In genomic region chr10:121415017-121415416, GRCh38 we compare ENCODE assay signal across 37 cellular contexts.
"Had no signal": no experiment of that assay in that cellular context is flagged by ENCODE, and none has a peak within 500 bp of the region (broad histone marks: within the 10 kb centered on the region; RNA-seq: fewer than 3 reads in every experiment).

No MANE protein-coding gene starts in this region.

- H3K9me3 Mint-ChIP-seq: activated CD4-positive, alpha-beta memory T cell treated with anti-CD3 and anti-CD28 coated beads for 36 hours; activated naive CD8-positive, alpha-beta T cell treated with anti-CD3 and anti-CD28 coated beads for 36 hours; activated T-cell treated with anti-CD3 and anti-CD28 coated beads, Interleukin-2, amount 50 U/mL, for 4 hours; T-helper 1 cell treated with Interleukin-12 subunit alpha and Interleukin-12 subunit beta and Interleukin-4 antibody, amounts not matched to agents 30 μg/mL and 1 μg/mL, for 36 hours; T-helper 2 cell treated with Interferon-gamma antibody and Interleukin-4, amounts not matched to agents 5 μg/mL and 100 μg/mL, for 36 hours had no signal

- H3K36me3 ChIP-seq: ascending aorta, breast epithelium, MG63, Peyer's patch, SJSA1 had no signal

- DNase-seq: activated CD4-positive, alpha-beta memory T cell treated with anti-CD3 and anti-CD28 coated beads for 36 hours; activated CD4-positive, alpha-beta T cell treated with anti-CD3 and anti-CD28 coated beads for 4 hours; activated CD4-positive, alpha-beta T cell treated with anti-CD3 and anti-CD28 coated beads, Interleukin-2, amount 50 U/mL, for 1 hour; activated CD8-positive, alpha-beta memory T cell treated with anti-CD3 and anti-CD28 coated beads, Interleukin-2, amount 50 U/mL, for 4 hours; activated effector memory CD4-positive, alpha-beta T cell treated with anti-CD3 and anti-CD28 coated beads, Interleukin-2, amount 50 U/mL, for 16 hours; activated naive CD4-positive, alpha-beta T cell; activated naive CD4-positive, alpha-beta T cell treated with anti-CD3 and anti-CD28 coated beads, Interleukin-2, amount 50 U/mL, for 16 hours; activated naive CD8-positive, alpha-beta T cell treated with anti-CD3 and anti-CD28 coated beads for 36 hours; activated T-cell treated with anti-CD3 and anti-CD28 coated beads for 4 hours; activated T-cell treated with anti-CD3 and anti-CD28 coated beads, Interleukin-2, amount 50 U/mL, for 4 hours; amygdala; Kasumi-1; KG1; MG63; NCI-H1048; NCI-H1105 treated with DMSO at 0.1 percent for 48 hours; NCI-H1436; NCI-H1694; NCI-H1930; NCI-H2081 treated with DMSO at 0.1 percent for 48 hours; NCI-H2171; NCI-H510A; NCI-H526; NCI-H748 treated with DMSO at 0.1 percent for 48 hours; NK-92 treated with Interleukin-12 subunit alpha and Interleukin-12 subunit beta, amount 100 ng/mL, for 24 hours; PC-3; Peyer's patch; RPMI8226; SHP77 treated with DMSO at 0.1 percent for 48 hours; SK-N-SH had no signal

- H3K27me3 ChIP-seq: ascending aorta, breast epithelium, MG63, Peyer's patch, SJSA1 had no signal

- H3K9ac ChIP-seq: SK-N-SH had no signal

- H3K27ac Mint-ChIP-seq: activated CD4-positive, alpha-beta memory T cell treated with anti-CD3 and anti-CD28 coated beads for 36 hours; activated naive CD8-positive, alpha-beta T cell treated with anti-CD3 and anti-CD28 coated beads for 36 hours; T-helper 1 cell treated with Interleukin-12 subunit alpha and Interleukin-12 subunit beta and Interleukin-4 antibody, amounts not matched to agents 30 μg/mL and 1 μg/mL, for 36 hours; T-helper 2 cell treated with Interferon-gamma antibody and Interleukin-4, amounts not matched to agents 5 μg/mL and 100 μg/mL, for 36 hours; WTC11 had no signal

- H3K4me1 Mint-ChIP-seq: activated naive CD8-positive, alpha-beta T cell treated with anti-CD3 and anti-CD28 coated beads for 36 hours had no signal

- H3K27ac ChIP-seq: ascending aorta, breast epithelium, Peyer's patch, SJSA1 had no signal

- H3K4me3 Mint-ChIP-seq: activated CD4-positive, alpha-beta memory T cell treated with anti-CD3 and anti-CD28 coated beads for 36 hours; activated naive CD8-positive, alpha-beta T cell treated with anti-CD3 and anti-CD28 coated beads for 36 hours; activated T-cell treated with anti-CD3 and anti-CD28 coated beads, Interleukin-2, amount 50 U/mL, for 4 hours; T-helper 1 cell treated with Interleukin-12 subunit alpha and Interleukin-12 subunit beta and Interleukin-4 antibody, amounts not matched to agents 30 μg/mL and 1 μg/mL, for 36 hours; T-helper 2 cell treated with Interferon-gamma antibody and Interleukin-4, amounts not matched to agents 5 μg/mL and 100 μg/mL, for 36 hours; WTC11 had no signal

- H3K4me3 ChIP-seq: ascending aorta, breast epithelium, MG63, Peyer's patch, SJSA1 had no signal

- H3K36me3 Mint-ChIP-seq: activated CD4-positive, alpha-beta memory T cell treated with anti-CD3 and anti-CD28 coated beads for 36 hours; activated naive CD8-positive, alpha-beta T cell treated with anti-CD3 and anti-CD28 coated beads for 36 hours; WTC11 had no signal

- H3K4me1 ChIP-seq: ascending aorta, breast epithelium, SJSA1 had no signal

- ATAC-seq: activated CD4-positive, CD25-positive, alpha-beta regulatory T cell treated with anti-CD3 and anti-CD28 coated beads, Interleukin-2, amount 50 U/mL, for 24 hours; activated T-cell treated with anti-CD3 and anti-CD28 coated beads, Interleukin-2, amount 50 U/mL, for 4 hours; PC-3; WTC11 had no signal

- H3K27me3 Mint-ChIP-seq: activated CD4-positive, alpha-beta memory T cell treated with anti-CD3 and anti-CD28 coated beads for 36 hours had no signal
